In the genomic region with DNA sequence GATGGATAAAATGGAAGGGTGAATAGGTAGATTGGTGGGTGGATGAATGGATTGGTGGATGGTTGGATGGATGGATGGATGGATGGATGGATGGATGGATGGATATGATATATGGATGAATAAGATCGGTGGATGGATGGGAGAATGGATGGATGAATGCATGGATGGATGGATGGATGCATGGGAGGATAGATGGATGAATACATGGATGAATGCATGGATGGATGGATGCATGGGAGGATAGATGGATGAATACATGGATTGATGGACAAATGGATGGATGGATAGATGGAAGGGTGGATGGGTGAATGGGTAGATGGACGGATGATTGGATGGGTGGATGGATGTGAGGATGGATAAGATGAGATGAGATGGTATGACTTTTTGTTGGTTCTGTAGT, we compare ENCODE assay signal across 16 cellular contexts.
DNase-seq lines count a peak whose midpoint lies in the region; ATAC-seq and TF ChIP-seq lines count a peak whose summit lies in the region.
"Had no signal": no experiment of that assay in that cellular context is flagged by ENCODE, and none has a peak within 500 bp of the region (broad histone marks: within the 10 kb centered on the region; RNA-seq: fewer than 3 reads in every experiment).

No MANE protein-coding gene starts in this region.

- no peaks in the 10 kb centered on the region for H3K36me3 Mint-ChIP-seq in activated T-cell treated with anti-CD3 and anti-CD28 coated beads, Interleukin-2, amount 50 U/mL, for 24 hours (ENCODE audit: low read depth)
- H3K36me3 Mint-ChIP-seq in activated T-cell treated with anti-CD3 and anti-CD28 coated beads, Interleukin-2, amount 50 U/mL, for 72 hours (ENCODE audit: insufficient read depth in 2 of 2), result peaks cover 8 to 10% of the 10 kb centered on the region in 2 donors
- no peaks in the 10 kb centered on the region for H3K36me3 Mint-ChIP-seq in CD4-positive, alpha-beta T cell (ENCODE audit: low read depth)
- peaks cover 6% of the 10 kb centered on the region for H3K36me3 Mint-ChIP-seq in T-helper 17 cell (ENCODE audit: low read depth)

- no peak overlapping the region for H4K8ac ChIP-seq in mesenchymal stem cell (ENCODE audit: low read length)

- no peak overlapping the region for H2BK15ac ChIP-seq in mesenchymal stem cell (ENCODE audit: low read depth, poor library complexity, severe bottlenecking)

- no peak overlapping the region for H2AK5ac ChIP-seq in mesenchymal stem cell (ENCODE audit: low read length, severe bottlenecking)

- in situ Hi-C loops in HAP-1 (cut with MboI; ENCODE audit: low sequenced_read_pairs), result no loop called here

- H3K4me2 ChIP-seq in mesenchymal stem cell (ENCODE audit: low read length, poor library complexity, severe bottlenecking), result no peak overlapping the region

- H3K36me3 ChIP-seq in mesenchymal stem cell (ENCODE audit: control insufficient read depth in 1 of 2, insufficient read depth in 2 of 2, low read depth in 1 of 2, low read length in 2 of 2) (no peaks in the 10 kb centered on the region), HAP-1 (replicated peaks) (no peaks in the 10 kb centered on the region)
- H3K36me3 ChIP-seq: Peyer's patch had no signal

- H3K4me1 Mint-ChIP-seq in activated T-cell treated with anti-CD3 and anti-CD28 coated beads, Interleukin-2, amount 50 U/mL, for 24 hours (ENCODE audit: low read depth), result peaks cover 51% of the 10 kb centered on the region
- H3K4me1 Mint-ChIP-seq in activated T-cell treated with anti-CD3 and anti-CD28 coated beads, Interleukin-2, amount 50 U/mL, for 72 hours (ENCODE audit: low read depth), result peaks cover 58% of the 10 kb centered on the region
- H3K4me1 Mint-ChIP-seq in CD4-positive, alpha-beta T cell (ENCODE audit: low read depth), result peaks cover 40% of the 10 kb centered on the region
- peaks cover 35% of the 10 kb centered on the region for H3K4me1 Mint-ChIP-seq in T-helper 17 cell

- no peak overlapping the region for H3K14ac ChIP-seq in mesenchymal stem cell (ENCODE audit: low read length in 2 of 2)

- H2BK12ac ChIP-seq in mesenchymal stem cell (ENCODE audit: low read length in 2 of 2), result peak overlapping the region in 1 of 2 experiments; percentile 33

- intact Hi-C loops in CD4-positive, alpha-beta T cell (cut with DNase I, micrococcal nuclease), result no loop called here

- H3K4me3 Mint-ChIP-seq in activated T-cell treated with anti-CD3 and anti-CD28 coated beads, Interleukin-2, amount 50 U/mL, for 24 hours, result no peak overlapping the region
- peak overlapping the region in 1 of 2 donors; percentile 8 for H3K4me3 Mint-ChIP-seq in activated T-cell treated with anti-CD3 and anti-CD28 coated beads, Interleukin-2, amount 50 U/mL, for 72 hours
- no peak overlapping the region for H3K4me3 Mint-ChIP-seq in CD4-positive, alpha-beta T cell
- peak overlapping the region; percentile 19 for H3K4me3 Mint-ChIP-seq in T-helper 17 cell

- H3K79me1 ChIP-seq in mesenchymal stem cell (replicated peaks; ENCODE audit: low read length, poor library complexity, severe bottlenecking), result no peaks in the 10 kb centered on the region

- peaks cover 10% of the 10 kb centered on the region for H3K9me3 Mint-ChIP-seq in activated T-cell treated with anti-CD3 and anti-CD28 coated beads, Interleukin-2, amount 50 U/mL, for 24 hours
- H3K9me3 Mint-ChIP-seq in activated T-cell treated with anti-CD3 and anti-CD28 coated beads, Interleukin-2, amount 50 U/mL, for 72 hours, result peaks cover 9 to 10% of the 10 kb centered on the region in 2 donors
- no peaks in the 10 kb centered on the region for H3K9me3 Mint-ChIP-seq in CD4-positive, alpha-beta T cell
- H3K9me3 Mint-ChIP-seq: CD8-positive, alpha-beta memory T cell had no signal

- no peak overlapping the region for H2AFZ ChIP-seq in mesenchymal stem cell (ENCODE audit: low read depth, low read length)

- CTCF ChIA-PET in CD4-positive, alpha-beta T cell (lab: Charles Lee), result interaction anchor here (0.6 to 1.2 kb wide), 2 partner anchors 28 to 37 kb away, joined by 3 read pairs; no protein-coding TSS in a partner anchor

- no peak overlapping the region for H2BK5ac ChIP-seq in mesenchymal stem cell (ENCODE audit: low read depth, low read length, poor library complexity, severe bottlenecking)

- no peak for ATAC-seq in activated T-cell treated with anti-CD3 and anti-CD28 coated beads, Interleukin-2, amount 50 U/mL, for 72 hours (replicated peaks in 1 of 2)
- ATAC-seq in CD4-positive, alpha-beta T cell (ENCODE audit: poor library complexity), result no peak
- ATAC-seq in T-helper 17 cell, result no peak

- H4K91ac ChIP-seq in mesenchymal stem cell (ENCODE audit: low read length), result no peak overlapping the region

- no peak overlapping the region for H3K4me3 ChIP-seq in mesenchymal stem cell (ENCODE audit: insufficient read depth in 1 of 2, low read depth in 1 of 2, low read length in 2 of 2)
- no peak overlapping the region for H3K4me3 ChIP-seq in HAP-1
- H3K4me3 ChIP-seq: Peyer's patch had no signal

- no peak overlapping the region for H3K18ac ChIP-seq in mesenchymal stem cell (ENCODE audit: low read depth in 1 of 2, low read length in 2 of 2)

- no peak for DNase-seq in activated T-cell treated with anti-CD3 and anti-CD28 coated beads, Interleukin-2, amount 50 U/mL, for 24 hours
- no peak for DNase-seq in activated T-cell treated with anti-CD3 and anti-CD28 coated beads, Interleukin-2, amount 50 U/mL, for 72 hours
- no peak for DNase-seq in CD4-positive, alpha-beta T cell
- DNase-seq in T-helper 17 cell (no peak), mesenchymal stem cell (no peak), HAP-1 (ENCODE audit: low spot score in 2 of 2) (no peak), HUDEP-2 (lab: John Stamatoyannopoulos, UW; ENCODE audit: unreplicated experiment in 76 of 76) (no peak), COLO668 (lab: John Stamatoyannopoulos, UW; ENCODE audit: unreplicated experiment) (no peak)
- DNase-seq: ACHN, GF-D8, NCI-H1417 treated with DMSO at 0.1 percent for 48 hours, NCI-H2029, NCI-H2171 treated with DMSO at 0.1 percent for 48 hours, NCI-H774, Peyer's patch had no signal

- 86% methylated on average over 2 of the region's 2 CpGs for WGBS in mesenchymal stem cell

- H3K27ac ChIP-seq in CD4-positive, alpha-beta T cell (ENCODE audit: low read depth, low read length), result no peak overlapping the region
- H3K27ac ChIP-seq in mesenchymal stem cell (ENCODE audit: low read length, poor library complexity, severe bottlenecking), result no peak overlapping the region
- H3K27ac ChIP-seq: Peyer's patch had no signal

- peak overlapping the region; percentile 92 for H3K27ac Mint-ChIP-seq in activated T-cell treated with anti-CD3 and anti-CD28 coated beads, Interleukin-2, amount 50 U/mL, for 24 hours
- no peak overlapping the region for H3K27ac Mint-ChIP-seq in activated T-cell treated with anti-CD3 and anti-CD28 coated beads, Interleukin-2, amount 50 U/mL, for 72 hours
- peak overlapping the region; percentile 85 for H3K27ac Mint-ChIP-seq in CD4-positive, alpha-beta T cell
- peak overlapping the region; percentile 95 for H3K27ac Mint-ChIP-seq in T-helper 17 cell

- no peak overlapping the region for H3K4ac ChIP-seq in mesenchymal stem cell (ENCODE audit: low read depth in 1 of 2, low read length in 2 of 2)

- no peaks in the 10 kb centered on the region for H3K27me3 Mint-ChIP-seq in activated T-cell treated with anti-CD3 and anti-CD28 coated beads, Interleukin-2, amount 50 U/mL, for 24 hours
- peaks cover 8% of the 10 kb centered on the region for H3K27me3 Mint-ChIP-seq in activated T-cell treated with anti-CD3 and anti-CD28 coated beads, Interleukin-2, amount 50 U/mL, for 72 hours (ENCODE audit: low read depth)
- H3K27me3 Mint-ChIP-seq in CD4-positive, alpha-beta T cell, result no peaks in the 10 kb centered on the region
- H3K27me3 Mint-ChIP-seq in T-helper 17 cell, result peaks cover 4% of the 10 kb centered on the region

- no peaks in the 10 kb centered on the region for H3K9me3 ChIP-seq in CD4-positive, alpha-beta T cell (ENCODE audit: control insufficient read depth, low read length)
- H3K9me3 ChIP-seq in T-helper 17 cell (ENCODE audit: control insufficient read depth, low read length, poor library complexity, severe bottlenecking) (no peaks in the 10 kb centered on the region), mesenchymal stem cell (ENCODE audit: control insufficient read depth, low read length) (no peaks in the 10 kb centered on the region), HAP-1 (no peaks in the 10 kb centered on the region)
- H3K9me3 ChIP-seq: Peyer's patch had no signal

- no peak overlapping the region for H2BK120ac ChIP-seq in mesenchymal stem cell (ENCODE audit: low read depth, low read length)

- H3K4me1 ChIP-seq in mesenchymal stem cell (ENCODE audit: control insufficient read depth, insufficient read depth, low read depth, low read length) (no peaks in the 10 kb centered on the region), HAP-1 (no peaks in the 10 kb centered on the region)

- TF ChIP-seq CTCF in CD4-positive, alpha-beta T cell (IDR thresholded peaks at IDR 0.05), result no peak

- H3K9ac ChIP-seq in mesenchymal stem cell (ENCODE audit: low read length), result peak overlapping the region; percentile 26

- no peak overlapping the region for H3K23ac ChIP-seq in mesenchymal stem cell (ENCODE audit: low read length in 2 of 2)

- POLR2A ChIA-PET in CD4-positive, alpha-beta T cell (lab: Charles Lee), result interaction anchor here (0.6 to 1.3 kb wide), 2 partner anchors 100 to 141 kb away, joined by 3 to 5 read pairs; no protein-coding TSS in a partner anchor

- no peaks in the 10 kb centered on the region for H3K27me3 ChIP-seq in CD4-positive, alpha-beta T cell (ENCODE audit: control insufficient read depth, insufficient read depth, low read length)
- H3K27me3 ChIP-seq in mesenchymal stem cell (ENCODE audit: control insufficient read depth in 1 of 2, insufficient read depth in 1 of 2, low read length in 2 of 2), result peaks cover 0 to 13% of the 10 kb centered on the region in 2 experiments
- no peaks in the 10 kb centered on the region for H3K27me3 ChIP-seq in HAP-1 (ENCODE audit: low read depth)
- H3K27me3 ChIP-seq: Peyer's patch had no signal
